Comparison of ENCODE assay signal across 1 cellular context in the genomic region with DNA sequence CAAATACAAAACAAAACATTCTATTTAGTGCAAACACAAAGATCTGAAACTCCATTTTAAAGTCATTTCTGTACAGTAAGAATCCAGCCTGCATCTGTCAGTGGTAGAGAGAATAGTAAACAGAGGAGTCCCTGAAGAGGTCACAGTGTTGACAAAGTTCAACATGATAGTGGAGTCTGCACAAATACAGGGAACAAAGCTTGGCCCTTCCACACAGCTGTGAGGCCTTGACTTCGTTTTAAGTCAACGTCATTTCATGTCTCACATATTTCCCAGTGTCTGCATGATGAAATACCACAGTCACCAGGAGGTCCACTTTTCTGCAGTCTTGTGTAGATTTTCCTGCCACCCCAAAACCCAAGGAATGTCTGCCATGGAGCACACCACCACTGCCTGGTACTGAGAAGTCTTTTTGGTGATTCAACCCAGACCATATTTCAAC.
TF ChIP-seq lines count a peak whose summit lies in the region.

No MANE protein-coding gene starts in this region.

TF ChIP-seq in SK-N-SH, 30 proteins besides CTCF, POLR2A, EP300 and RAD21:
- no peak for TF ChIP-seq POLR2AphosphoS5 (IDR thresholded peaks at IDR 0.05; ENCODE audit: low read depth, low read length)
- TF ChIP-seq, protein P1, sequence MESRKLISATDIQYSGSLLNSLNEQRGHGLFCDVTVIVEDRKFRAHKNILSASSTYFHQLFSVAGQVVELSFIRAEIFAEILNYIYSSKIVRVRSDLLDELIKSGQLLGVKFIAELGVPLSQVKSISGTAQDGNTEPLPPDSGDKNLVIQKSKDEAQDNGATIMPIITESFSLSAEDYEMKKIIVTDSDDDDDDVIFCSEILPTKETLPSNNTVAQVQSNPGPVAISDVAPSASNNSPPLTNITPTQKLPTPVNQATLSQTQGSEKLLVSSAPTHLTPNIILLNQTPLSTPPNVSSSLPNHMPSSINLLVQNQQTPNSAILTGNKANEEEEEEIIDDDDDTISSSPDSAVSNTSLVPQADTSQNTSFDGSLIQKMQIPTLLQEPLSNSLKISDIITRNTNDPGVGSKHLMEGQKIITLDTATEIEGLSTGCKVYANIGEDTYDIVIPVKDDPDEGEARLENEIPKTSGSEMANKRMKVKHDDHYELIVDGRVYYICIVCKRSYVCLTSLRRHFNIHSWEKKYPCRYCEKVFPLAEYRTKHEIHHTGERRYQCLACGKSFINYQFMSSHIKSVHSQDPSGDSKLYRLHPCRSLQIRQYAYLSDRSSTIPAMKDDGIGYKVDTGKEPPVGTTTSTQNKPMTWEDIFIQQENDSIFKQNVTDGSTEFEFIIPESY (IDR thresholded peaks at IDR 0.05; ENCODE audit: borderline replicate concordance, low read depth), result no peak
- TF ChIP-seq NRF1 (IDR thresholded peaks at IDR 0.05; ENCODE audit: low read depth, low read length), result no peak
- no peak for TF ChIP-seq YY1 (IDR thresholded peaks at IDR 0.05; ENCODE audit: low read depth)
- TF ChIP-seq TAF1 (IDR thresholded peaks at IDR 0.05; ENCODE audit: borderline replicate concordance, low read depth, low read length), result no peak
- TF ChIP-seq, protein P2, sequence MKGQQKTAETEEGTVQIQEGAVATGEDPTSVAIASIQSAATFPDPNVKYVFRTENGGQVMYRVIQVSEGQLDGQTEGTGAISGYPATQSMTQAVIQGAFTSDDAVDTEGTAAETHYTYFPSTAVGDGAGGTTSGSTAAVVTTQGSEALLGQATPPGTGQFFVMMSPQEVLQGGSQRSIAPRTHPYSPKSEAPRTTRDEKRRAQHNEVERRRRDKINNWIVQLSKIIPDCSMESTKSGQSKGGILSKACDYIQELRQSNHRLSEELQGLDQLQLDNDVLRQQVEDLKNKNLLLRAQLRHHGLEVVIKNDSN (IDR thresholded peaks at IDR 0.05; ENCODE audit: borderline replicate concordance, low read depth), result no peak
- TF ChIP-seq FOXJ3 (CRISPR knock-in tag; IDR thresholded peaks at IDR 0.05), result no peak
- TF ChIP-seq JUND (IDR thresholded peaks at IDR 0.05), result no peak
- TF ChIP-seq, protein P3, sequence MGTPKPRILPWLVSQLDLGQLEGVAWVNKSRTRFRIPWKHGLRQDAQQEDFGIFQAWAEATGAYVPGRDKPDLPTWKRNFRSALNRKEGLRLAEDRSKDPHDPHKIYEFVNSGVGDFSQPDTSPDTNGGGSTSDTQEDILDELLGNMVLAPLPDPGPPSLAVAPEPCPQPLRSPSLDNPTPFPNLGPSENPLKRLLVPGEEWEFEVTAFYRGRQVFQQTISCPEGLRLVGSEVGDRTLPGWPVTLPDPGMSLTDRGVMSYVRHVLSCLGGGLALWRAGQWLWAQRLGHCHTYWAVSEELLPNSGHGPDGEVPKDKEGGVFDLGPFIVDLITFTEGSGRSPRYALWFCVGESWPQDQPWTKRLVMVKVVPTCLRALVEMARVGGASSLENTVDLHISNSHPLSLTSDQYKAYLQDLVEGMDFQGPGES (IDR thresholded peaks at IDR 0.05; ENCODE audit: low read depth, low read length), result no peak
- no peak for TF ChIP-seq FOXM1 (IDR thresholded peaks at IDR 0.05; ENCODE audit: low read depth)
- no peak for TF ChIP-seq RXRA (IDR thresholded peaks at IDR 0.05; ENCODE audit: borderline replicate concordance, low read depth)
- no peak for TF ChIP-seq SMC3 (IDR thresholded peaks at IDR 0.05; ENCODE audit: low read depth, low read length)
- no peak for TF ChIP-seq GATA2 (CRISPR knock-in tag; IDR thresholded peaks at IDR 0.05)
- no peak for TF ChIP-seq RCOR1 (IDR thresholded peaks at IDR 0.05; ENCODE audit: low read length)
- no peak for TF ChIP-seq CHD2 (IDR thresholded peaks at IDR 0.05; ENCODE audit: low read length, partially characterized antibody)
- no peak for TF ChIP-seq GABPA (IDR thresholded peaks at IDR 0.05; ENCODE audit: low read depth)
